8 cellular contexts compared by ENCODE assay signal in the genomic region with DNA sequence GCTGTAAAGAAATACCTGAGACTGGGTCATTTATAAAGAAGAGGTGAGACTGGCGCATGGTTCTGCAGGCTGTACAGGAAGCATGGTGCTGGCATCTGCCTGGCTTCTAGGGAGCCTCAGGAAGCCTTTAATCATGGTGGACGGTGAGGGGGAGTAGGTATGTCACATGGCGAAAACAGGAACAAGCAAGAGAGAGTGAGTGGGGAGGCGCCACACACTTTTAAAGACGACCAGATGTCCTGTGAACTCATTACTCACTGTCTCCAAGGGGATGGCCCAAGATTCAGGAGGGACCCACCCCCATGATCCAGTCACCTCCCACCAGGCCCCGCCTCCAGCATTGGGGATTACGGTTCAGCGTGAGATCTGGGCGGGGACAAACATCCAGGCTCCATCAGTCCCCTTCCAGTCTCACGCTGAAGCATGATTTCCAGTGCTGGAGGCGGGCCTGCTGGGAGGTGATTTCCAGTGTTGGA. TPM values are rescaled to one million over a fixed set of nuclear protein-coding genes. Genes with fewer than 3 reads are reported as not detected.
A peak's percentile ranks its signal among the peaks of the same experiment; 100 is the strongest.
DNase-seq lines count a peak whose midpoint lies in the region; ATAC-seq and FAIRE-seq lines count a peak whose summit lies in the region.

No MANE protein-coding gene starts in this region.

- ATAC-seq in activated naive CD8-positive, alpha-beta T cell treated with anti-CD3 and anti-CD28 coated beads, Interleukin-2, amount 50 U/mL, for 24 hours = peak; percentile 34
- no peak for ATAC-seq in HG03342 (IDR thresholded peaks at IDR 0.05; ENCODE audit: unreplicated experiment)

- H3K4me3 ChIP-seq in HUES48 (ENCODE audit: low read depth, low read length) = no peak overlapping the region
- no peak overlapping the region for H3K4me3 ChIP-seq in SJCRH30

- peaks cover 29% of the 10 kb centered on the region for H3K4me1 Mint-ChIP-seq in activated naive CD8-positive, alpha-beta T cell treated with anti-CD3 and anti-CD28 coated beads, Interleukin-2, amount 50 U/mL, for 24 hours

- peaks cover 28% of the 10 kb centered on the region for H3K36me3 Mint-ChIP-seq in activated naive CD8-positive, alpha-beta T cell treated with anti-CD3 and anti-CD28 coated beads, Interleukin-2, amount 50 U/mL, for 24 hours (ENCODE audit: low read depth)

- H3K27ac ChIP-seq in HUES48 (ENCODE audit: low read depth, low read length) (peak overlapping the region; percentile 32), SJCRH30 (no peak overlapping the region)

- H3K27ac Mint-ChIP-seq in activated naive CD8-positive, alpha-beta T cell treated with anti-CD3 and anti-CD28 coated beads, Interleukin-2, amount 50 U/mL, for 24 hours = peak overlapping the region; percentile 39

- DNase-seq in Ammon's horn (ENCODE audit: low spot score) (peak; percentile 25), lung microvascular endothelial cell (ENCODE audit: low read depth in 2 of 2) (peak; percentile 39 to 66), SJCRH30 (no peak), frontal cortex (ENCODE audit: low spot score in 2 of 2) (no peak)
- DNase-seq in activated naive CD8-positive, alpha-beta T cell treated with anti-CD3 and anti-CD28 coated beads, Interleukin-2, amount 50 U/mL, for 24 hours = peak; percentile 50
- no peak for DNase-seq in effector CD8-positive, alpha-beta T cell (lab: John Stamatoyannopoulos, UW)

- no peaks in the 10 kb centered on the region for H3K9me3 ChIP-seq in HUES48 (ENCODE audit: control insufficient read depth, insufficient read depth, low read length)
- no peaks in the 10 kb centered on the region for H3K9me3 ChIP-seq in SJCRH30 (replicated peaks)

- no peak overlapping the region for H3K9ac ChIP-seq in HUES48 (ENCODE audit: low read depth, low read length)

- H3K36me3 ChIP-seq in HUES48 (ENCODE audit: control insufficient read depth, insufficient read depth, low read length) (peaks cover 14% of the 10 kb centered on the region), SJCRH30 (peaks cover 59% of the 10 kb centered on the region)

- H3K27me3 ChIP-seq in HUES48 (ENCODE audit: control insufficient read depth, insufficient read depth, low read length) (no peaks in the 10 kb centered on the region), SJCRH30 (peaks cover 3% of the 10 kb centered on the region; the same call in 1 of the 2 replicates)

- H3K4me3 Mint-ChIP-seq in activated naive CD8-positive, alpha-beta T cell treated with anti-CD3 and anti-CD28 coated beads, Interleukin-2, amount 50 U/mL, for 24 hours = no peak overlapping the region

- no peaks in the 10 kb centered on the region for H3K27me3 Mint-ChIP-seq in activated naive CD8-positive, alpha-beta T cell treated with anti-CD3 and anti-CD28 coated beads, Interleukin-2, amount 50 U/mL, for 24 hours

- H3K4me1 ChIP-seq in HUES48 (ENCODE audit: control insufficient read depth, insufficient read depth, low read length) (peaks cover 3% of the 10 kb centered on the region; the same call in 1 of the 2 replicates), SJCRH30 (peaks cover 4% of the 10 kb centered on the region; the same call in 1 of the 2 replicates)

- H3K9me3 Mint-ChIP-seq in activated naive CD8-positive, alpha-beta T cell treated with anti-CD3 and anti-CD28 coated beads, Interleukin-2, amount 50 U/mL, for 24 hours = no peaks in the 10 kb centered on the region

- FAIRE-seq in frontal cortex (lab: Jason Lieb, UNC) = no peak

RNA-seq across cellular contexts. Expression of gene ZNF316, which starts 3.2 kb away (rescaled TPM):
- total RNA-seq in lung microvascular endothelial cell (7.6 and 17.7 TPM in 2 replicates), frontal cortex (15.5 TPM)
- total RNA-seq in SJCRH30 (2014; rRNA removed; shearing (Covaris generic)) = 16.0 and 16.2 TPM in 2 replicates

RNA-seq across cellular contexts. Expression of gene ZNF853, which starts 24.9 kb away (rescaled TPM):
- total RNA-seq in lung microvascular endothelial cell = 1.1 and 4.8 TPM in 2 replicates
- total RNA-seq in SJCRH30 (2014; rRNA removed; shearing (Covaris generic)) = 10.6 and 10.9 TPM in 2 replicates
- total RNA-seq in frontal cortex = 23.6 TPM

RNA-seq across cellular contexts. Expression of gene INTS15, which starts 50.5 kb away (rescaled TPM):
- total RNA-seq in lung microvascular endothelial cell (7.0 and 11.1 TPM in 2 replicates), frontal cortex (22.4 TPM)
- total RNA-seq in SJCRH30 (2014; rRNA removed; shearing (Covaris generic)) = 16.4 and 18.8 TPM in 2 replicates

Comparison
In these comparisons a context has a peak if more than half of its experiments do, and no peak if none do; other contexts are left out.
1. DNase-seq: peak in Ammon's horn (single experiment), activated naive CD8-positive, alpha-beta T cell treated with anti-CD3 and anti-CD28 coated beads, Interleukin-2, amount 50 U/mL, for 24 hours (single experiment) and lung microvascular endothelial cell (2 of 2); none in SJCRH30 (0 of 2), effector CD8-positive, alpha-beta T cell (single experiment) and frontal cortex (0 of 2).